In the genomic region with DNA sequence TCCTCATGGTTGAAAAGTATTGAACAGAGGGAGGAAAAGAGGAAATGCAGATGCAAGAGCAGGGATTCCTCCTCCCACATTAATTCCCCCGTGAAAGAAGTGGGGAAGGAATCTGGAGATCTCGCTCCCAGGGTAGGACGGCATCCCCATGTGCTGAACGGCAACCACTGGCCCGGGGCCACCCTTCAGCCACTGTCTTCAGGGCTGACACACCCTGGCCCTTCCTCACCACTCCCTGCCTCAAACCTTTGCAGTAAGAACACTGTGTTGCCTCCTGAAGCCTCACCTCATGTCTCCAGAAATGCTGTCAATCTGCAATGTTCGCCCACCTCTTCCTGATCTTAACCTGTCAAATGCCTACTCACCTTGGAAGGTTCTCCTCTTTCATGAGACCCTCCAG, we compare ENCODE assay signal across 1 cellular context.
TF ChIP-seq lines count a peak whose summit lies in the region.

No MANE protein-coding gene starts in this region.

TF ChIP-seq in H1, 55 proteins besides CTCF, POLR2A, EP300 and RAD21:
- TF ChIP-seq SP2 (IDR thresholded peaks at IDR 0.05; ENCODE audit: low read length) (no peak), KDM1A (IDR thresholded peaks at IDR 0.05; ENCODE audit: borderline replicate concordance, low read length) (no peak), RXRA (IDR thresholded peaks at IDR 0.05; ENCODE audit: insufficient read depth, low read depth, low read length) (no peak), SIRT6 (IDR thresholded peaks at IDR 0.05; ENCODE audit: low read length) (no peak), CHD1 (IDR thresholded peaks at IDR 0.05; ENCODE audit: low read depth, low read length) (no peak), JUN (IDR thresholded peaks at IDR 0.05; ENCODE audit: low read depth, low read length) (no peak)
- TF ChIP-seq, protein P1, sequence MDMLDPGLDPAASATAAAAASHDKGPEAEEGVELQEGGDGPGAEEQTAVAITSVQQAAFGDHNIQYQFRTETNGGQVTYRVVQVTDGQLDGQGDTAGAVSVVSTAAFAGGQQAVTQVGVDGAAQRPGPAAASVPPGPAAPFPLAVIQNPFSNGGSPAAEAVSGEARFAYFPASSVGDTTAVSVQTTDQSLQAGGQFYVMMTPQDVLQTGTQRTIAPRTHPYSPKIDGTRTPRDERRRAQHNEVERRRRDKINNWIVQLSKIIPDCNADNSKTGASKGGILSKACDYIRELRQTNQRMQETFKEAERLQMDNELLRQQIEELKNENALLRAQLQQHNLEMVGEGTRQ (IDR thresholded peaks at IDR 0.05; ENCODE audit: low read length): no peak
